1 cellular context compared by ENCODE assay signal in genomic region chr20:50389437-50389807, GRCh38.
TF ChIP-seq lines count a peak whose summit lies in the region.

No MANE protein-coding gene starts in this region.

TF ChIP-seq in HepG2, 621 proteins besides CTCF, POLR2A, EP300 and RAD21 (continued from another document and continues in another):
- TF ChIP-seq, protein P1, sequence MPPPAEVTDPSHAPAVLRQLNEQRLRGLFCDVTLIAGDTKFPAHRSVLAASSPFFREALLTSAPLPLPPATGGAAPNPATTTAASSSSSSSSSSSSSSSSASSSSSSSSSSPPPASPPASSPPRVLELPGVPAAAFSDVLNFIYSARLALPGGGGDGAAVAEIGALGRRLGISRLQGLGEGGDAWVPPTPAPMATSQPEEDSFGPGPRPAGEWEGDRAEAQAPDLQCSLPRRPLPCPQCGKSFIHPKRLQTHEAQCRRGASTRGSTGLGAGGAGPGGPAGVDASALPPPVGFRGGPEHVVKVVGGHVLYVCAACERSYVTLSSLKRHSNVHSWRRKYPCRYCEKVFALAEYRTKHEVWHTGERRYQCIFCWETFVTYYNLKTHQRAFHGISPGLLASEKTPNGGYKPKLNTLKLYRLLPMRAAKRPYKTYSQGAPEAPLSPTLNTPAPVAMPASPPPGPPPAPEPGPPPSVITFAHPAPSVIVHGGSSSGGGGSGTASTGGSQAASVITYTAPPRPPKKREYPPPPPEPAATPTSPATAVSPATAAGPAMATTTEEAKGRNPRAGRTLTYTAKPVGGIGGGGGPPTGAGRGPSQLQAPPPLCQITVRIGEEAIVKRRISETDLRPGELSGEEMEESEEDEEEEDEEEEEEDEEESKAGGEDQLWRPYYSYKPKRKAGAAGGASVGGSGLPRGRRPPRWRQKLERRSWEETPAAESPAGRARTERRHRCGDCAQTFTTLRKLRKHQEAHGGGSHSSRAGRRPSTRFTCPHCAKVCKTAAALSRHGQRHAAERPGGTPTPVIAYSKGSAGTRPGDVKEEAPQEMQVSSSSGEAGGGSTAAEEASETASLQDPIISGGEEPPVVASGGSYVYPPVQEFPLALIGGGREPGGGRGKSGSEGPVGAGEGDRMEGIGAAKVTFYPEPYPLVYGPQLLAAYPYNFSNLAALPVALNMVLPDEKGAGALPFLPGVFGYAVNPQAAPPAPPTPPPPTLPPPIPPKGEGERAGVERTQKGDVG (CRISPR knock-in tag; IDR thresholded peaks at IDR 0.05; ENCODE audit: borderline replicate concordance) = no peak; the same call in 1 of the 2 replicates
- TF ChIP-seq, protein P2, sequence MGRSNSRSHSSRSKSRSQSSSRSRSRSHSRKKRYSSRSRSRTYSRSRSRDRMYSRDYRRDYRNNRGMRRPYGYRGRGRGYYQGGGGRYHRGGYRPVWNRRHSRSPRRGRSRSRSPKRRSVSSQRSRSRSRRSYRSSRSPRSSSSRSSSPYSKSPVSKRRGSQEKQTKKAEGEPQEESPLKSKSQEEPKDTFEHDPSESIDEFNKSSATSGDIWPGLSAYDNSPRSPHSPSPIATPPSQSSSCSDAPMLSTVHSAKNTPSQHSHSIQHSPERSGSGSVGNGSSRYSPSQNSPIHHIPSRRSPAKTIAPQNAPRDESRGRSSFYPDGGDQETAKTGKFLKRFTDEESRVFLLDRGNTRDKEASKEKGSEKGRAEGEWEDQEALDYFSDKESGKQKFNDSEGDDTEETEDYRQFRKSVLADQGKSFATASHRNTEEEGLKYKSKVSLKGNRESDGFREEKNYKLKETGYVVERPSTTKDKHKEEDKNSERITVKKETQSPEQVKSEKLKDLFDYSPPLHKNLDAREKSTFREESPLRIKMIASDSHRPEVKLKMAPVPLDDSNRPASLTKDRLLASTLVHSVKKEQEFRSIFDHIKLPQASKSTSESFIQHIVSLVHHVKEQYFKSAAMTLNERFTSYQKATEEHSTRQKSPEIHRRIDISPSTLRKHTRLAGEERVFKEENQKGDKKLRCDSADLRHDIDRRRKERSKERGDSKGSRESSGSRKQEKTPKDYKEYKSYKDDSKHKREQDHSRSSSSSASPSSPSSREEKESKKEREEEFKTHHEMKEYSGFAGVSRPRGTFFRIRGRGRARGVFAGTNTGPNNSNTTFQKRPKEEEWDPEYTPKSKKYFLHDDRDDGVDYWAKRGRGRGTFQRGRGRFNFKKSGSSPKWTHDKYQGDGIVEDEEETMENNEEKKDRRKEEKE (IDR thresholded peaks at IDR 0.05) = no peak
- TF ChIP-seq MIER2 (CRISPR knock-in tag; IDR thresholded peaks at IDR 0.05) (no peak), MTA3 (CRISPR knock-in tag; IDR thresholded peaks at IDR 0.05) (no peak), CEBPG (CRISPR knock-in tag; IDR thresholded peaks at IDR 0.05) (peak; percentile 63), AKAP8 (CRISPR knock-in tag; IDR thresholded peaks at IDR 0.05) (no peak), ELK4 (CRISPR knock-in tag; IDR thresholded peaks at IDR 0.05; ENCODE audit: borderline replicate concordance) (no peak), ZNF382 (CRISPR knock-in tag; IDR thresholded peaks at IDR 0.05; ENCODE audit: borderline replicate concordance) (no peak), TBX3 (IDR thresholded peaks at IDR 0.05; ENCODE audit: borderline replicate concordance) (peak; percentile 14; the same call in 1 of the 2 replicates), ATF7-NPFF (CRISPR knock-in tag; IDR thresholded peaks at IDR 0.05; ENCODE audit: low read depth) (no peak), KAT8 (CRISPR knock-in tag; IDR thresholded peaks at IDR 0.05) (peak; percentile 83), NCOA1 (CRISPR knock-in tag; IDR thresholded peaks at IDR 0.05) (no peak; the same call in 1 of the 2 replicates), ZBTB3 (CRISPR knock-in tag; IDR thresholded peaks at IDR 0.05; ENCODE audit: borderline replicate concordance, low read depth) (0 out of 2 replicates have a peak, but pooled peaks have one; percentile 12), NR2F1 (CRISPR knock-in tag; IDR thresholded peaks at IDR 0.05) (peak in 1 of 2 experiments; percentile 78; a peak in 3 of 4 replicates), ZSCAN20 (CRISPR knock-in tag; IDR thresholded peaks at IDR 0.05; ENCODE audit: borderline replicate concordance) (no peak), SCMH1 (CRISPR knock-in tag; IDR thresholded peaks at IDR 0.05; ENCODE audit: borderline replicate concordance) (no peak), HMG20A (CRISPR knock-in tag; IDR thresholded peaks at IDR 0.05; ENCODE audit: borderline replicate concordance) (peak; percentile 94), HDAC6 (IDR thresholded peaks at IDR 0.05; ENCODE audit: low read depth, low read length) (no peak), ZNF816 (CRISPR knock-in tag; IDR thresholded peaks at IDR 0.05; ENCODE audit: borderline replicate concordance) (no peak), MYC (CRISPR knock-in tag; IDR thresholded peaks at IDR 0.05; ENCODE audit: borderline replicate concordance) (no peak; the same call in 1 of the 2 replicates), LCORL (IDR thresholded peaks at IDR 0.05) (peak; percentile 90), LCORL (CRISPR knock-in tag; IDR thresholded peaks at IDR 0.05) (peak; percentile 82; the same call in 1 of the 2 replicates), DR1 (CRISPR knock-in tag; IDR thresholded peaks at IDR 0.05) (no peak), NONO (IDR thresholded peaks at IDR 0.05) (no peak), NONO (CRISPR knock-in tag; conservative IDR thresholded peaks at IDR 0.05) (no peak), YY1 (IDR thresholded peaks at IDR 0.05; ENCODE audit: insufficient read depth, insufficient replicate concordance, low read depth, low read length) (peak; percentile 66), REST (IDR thresholded peaks at IDR 0.05; ENCODE audit: borderline replicate concordance in 1 of 2, low read depth in 1 of 2, low read length in 2 of 2) (peak in 1 of 2 experiments; percentile 63; a peak in 1 of 4 replicates)
- TF ChIP-seq, protein P3, sequence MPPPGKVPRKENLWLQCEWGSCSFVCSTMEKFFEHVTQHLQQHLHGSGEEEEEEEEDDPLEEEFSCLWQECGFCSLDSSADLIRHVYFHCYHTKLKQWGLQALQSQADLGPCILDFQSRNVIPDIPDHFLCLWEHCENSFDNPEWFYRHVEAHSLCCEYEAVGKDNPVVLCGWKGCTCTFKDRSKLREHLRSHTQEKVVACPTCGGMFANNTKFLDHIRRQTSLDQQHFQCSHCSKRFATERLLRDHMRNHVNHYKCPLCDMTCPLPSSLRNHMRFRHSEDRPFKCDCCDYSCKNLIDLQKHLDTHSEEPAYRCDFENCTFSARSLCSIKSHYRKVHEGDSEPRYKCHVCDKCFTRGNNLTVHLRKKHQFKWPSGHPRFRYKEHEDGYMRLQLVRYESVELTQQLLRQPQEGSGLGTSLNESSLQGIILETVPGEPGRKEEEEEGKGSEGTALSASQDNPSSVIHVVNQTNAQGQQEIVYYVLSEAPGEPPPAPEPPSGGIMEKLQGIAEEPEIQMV (CRISPR knock-in tag; IDR thresholded peaks at IDR 0.05; ENCODE audit: low read depth) = no peak; the same call in 1 of the 2 replicates
- TF ChIP-seq, protein P4, sequence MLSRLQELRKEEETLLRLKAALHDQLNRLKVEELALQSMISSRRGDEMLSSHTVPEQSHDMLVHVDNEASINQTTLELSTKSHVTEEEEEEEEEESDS (CRISPR knock-in tag; IDR thresholded peaks at IDR 0.05; ENCODE audit: borderline replicate concordance) = peak; percentile 81; the same call in 1 of the 2 replicates
- TF ChIP-seq, protein P5, sequence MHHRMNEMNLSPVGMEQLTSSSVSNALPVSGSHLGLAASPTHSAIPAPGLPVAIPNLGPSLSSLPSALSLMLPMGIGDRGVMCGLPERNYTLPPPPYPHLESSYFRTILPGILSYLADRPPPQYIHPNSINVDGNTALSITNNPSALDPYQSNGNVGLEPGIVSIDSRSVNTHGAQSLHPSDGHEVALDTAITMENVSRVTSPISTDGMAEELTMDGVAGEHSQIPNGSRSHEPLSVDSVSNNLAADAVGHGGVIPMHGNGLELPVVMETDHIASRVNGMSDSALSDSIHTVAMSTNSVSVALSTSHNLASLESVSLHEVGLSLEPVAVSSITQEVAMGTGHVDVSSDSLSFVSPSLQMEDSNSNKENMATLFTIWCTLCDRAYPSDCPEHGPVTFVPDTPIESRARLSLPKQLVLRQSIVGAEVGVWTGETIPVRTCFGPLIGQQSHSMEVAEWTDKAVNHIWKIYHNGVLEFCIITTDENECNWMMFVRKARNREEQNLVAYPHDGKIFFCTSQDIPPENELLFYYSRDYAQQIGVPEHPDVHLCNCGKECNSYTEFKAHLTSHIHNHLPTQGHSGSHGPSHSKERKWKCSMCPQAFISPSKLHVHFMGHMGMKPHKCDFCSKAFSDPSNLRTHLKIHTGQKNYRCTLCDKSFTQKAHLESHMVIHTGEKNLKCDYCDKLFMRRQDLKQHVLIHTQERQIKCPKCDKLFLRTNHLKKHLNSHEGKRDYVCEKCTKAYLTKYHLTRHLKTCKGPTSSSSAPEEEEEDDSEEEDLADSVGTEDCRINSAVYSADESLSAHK (CRISPR knock-in tag; IDR thresholded peaks at IDR 0.05; ENCODE audit: borderline replicate concordance) = no peak; the same call in 1 of the 2 replicates
- TF ChIP-seq, protein P6, sequence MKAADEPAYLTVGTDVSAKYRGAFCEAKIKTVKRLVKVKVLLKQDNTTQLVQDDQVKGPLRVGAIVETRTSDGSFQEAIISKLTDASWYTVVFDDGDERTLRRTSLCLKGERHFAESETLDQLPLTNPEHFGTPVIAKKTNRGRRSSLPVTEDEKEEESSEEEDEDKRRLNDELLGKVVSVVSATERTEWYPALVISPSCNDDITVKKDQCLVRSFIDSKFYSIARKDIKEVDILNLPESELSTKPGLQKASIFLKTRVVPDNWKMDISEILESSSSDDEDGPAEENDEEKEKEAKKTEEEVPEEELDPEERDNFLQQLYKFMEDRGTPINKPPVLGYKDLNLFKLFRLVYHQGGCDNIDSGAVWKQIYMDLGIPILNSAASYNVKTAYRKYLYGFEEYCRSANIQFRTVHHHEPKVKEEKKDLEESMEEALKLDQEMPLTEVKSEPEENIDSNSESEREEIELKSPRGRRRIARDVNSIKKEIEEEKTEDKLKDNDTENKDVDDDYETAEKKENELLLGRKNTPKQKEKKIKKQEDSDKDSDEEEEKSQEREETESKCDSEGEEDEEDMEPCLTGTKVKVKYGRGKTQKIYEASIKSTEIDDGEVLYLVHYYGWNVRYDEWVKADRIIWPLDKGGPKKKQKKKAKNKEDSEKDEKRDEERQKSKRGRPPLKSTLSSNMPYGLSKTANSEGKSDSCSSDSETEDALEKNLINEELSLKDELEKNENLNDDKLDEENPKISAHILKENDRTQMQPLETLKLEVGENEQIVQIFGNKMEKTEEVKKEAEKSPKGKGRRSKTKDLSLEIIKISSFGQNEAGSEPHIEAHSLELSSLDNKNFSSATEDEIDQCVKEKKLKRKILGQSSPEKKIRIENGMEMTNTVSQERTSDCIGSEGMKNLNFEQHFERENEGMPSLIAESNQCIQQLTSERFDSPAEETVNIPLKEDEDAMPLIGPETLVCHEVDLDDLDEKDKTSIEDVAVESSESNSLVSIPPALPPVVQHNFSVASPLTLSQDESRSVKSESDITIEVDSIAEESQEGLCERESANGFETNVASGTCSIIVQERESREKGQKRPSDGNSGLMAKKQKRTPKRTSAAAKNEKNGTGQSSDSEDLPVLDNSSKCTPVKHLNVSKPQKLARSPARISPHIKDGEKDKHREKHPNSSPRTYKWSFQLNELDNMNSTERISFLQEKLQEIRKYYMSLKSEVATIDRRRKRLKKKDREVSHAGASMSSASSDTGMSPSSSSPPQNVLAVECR (CRISPR knock-in tag; IDR thresholded peaks at IDR 0.05; ENCODE audit: borderline replicate concordance) = 0 out of 2 replicates have a peak, but pooled peaks have one; percentile 9
- TF ChIP-seq, protein P7, sequence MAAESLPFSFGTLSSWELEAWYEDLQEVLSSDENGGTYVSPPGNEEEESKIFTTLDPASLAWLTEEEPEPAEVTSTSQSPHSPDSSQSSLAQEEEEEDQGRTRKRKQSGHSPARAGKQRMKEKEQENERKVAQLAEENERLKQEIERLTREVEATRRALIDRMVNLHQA (CRISPR knock-in tag; IDR thresholded peaks at IDR 0.05) = no peak; the same call in 1 of the 2 replicates
- TF ChIP-seq, protein P8, sequence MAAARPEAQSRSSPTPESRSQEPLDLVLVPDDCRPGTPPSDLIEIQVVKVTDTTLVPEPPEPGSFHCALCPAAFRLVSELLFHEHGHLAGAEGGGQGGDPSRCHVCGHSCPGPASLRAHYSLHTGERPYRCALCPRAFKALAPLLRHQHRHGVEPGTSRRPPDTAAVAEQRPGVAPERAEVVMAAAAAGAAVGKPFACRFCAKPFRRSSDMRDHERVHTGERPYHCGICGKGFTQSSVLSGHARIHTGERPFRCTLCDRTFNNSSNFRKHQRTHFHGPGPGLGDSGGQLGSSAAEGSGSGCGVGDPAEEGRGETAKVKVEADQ (CRISPR knock-in tag; IDR thresholded peaks at IDR 0.05; ENCODE audit: borderline replicate concordance) = no peak
